ENCODE assay signal across 8 cellular contexts in genomic region chr17:49191917-49192741, GRCh38. TPM values are rescaled to one million over a fixed set of nuclear protein-coding genes. Genes with fewer than 3 reads are reported as not detected.
DNase-seq lines count a peak whose midpoint lies in the region; ATAC-seq, FAIRE-seq and TF ChIP-seq lines count a peak whose summit lies in the region.

No MANE protein-coding gene starts in this region.

- TF ChIP-seq CTCF in AG09319 (IDR thresholded peaks at IDR 0.05; ENCODE audit: low read depth, low read length) (peak; percentile 23), keratinocyte (optimal IDR thresholded peaks at IDR 0.05 in 1 of 3, IDR thresholded peaks at IDR 0.05 in 1 of 3, conservative IDR thresholded peaks at IDR 0.05 in 1 of 3; ENCODE audit: extremely low read depth in 1 of 3, insufficient read depth in 2 of 3, low read length in 3 of 3) (peak in 2 of 3 experiments; percentile 62 to 64)

- no peaks in the 10 kb centered on the region for H3K9me1 ChIP-seq in keratinocyte (ENCODE audit: control insufficient read depth, extremely low read depth, insufficient read depth, low read length)

- no peaks in the 10 kb centered on the region for H3K79me2 ChIP-seq in keratinocyte (ENCODE audit: control insufficient read depth, insufficient read depth, low read length)

- H3K27ac ChIP-seq in keratinocyte (ENCODE audit: control insufficient read depth, insufficient read depth, low read length): peak overlapping the region; percentile 89

- H3K9ac ChIP-seq in keratinocyte (ENCODE audit: control insufficient read depth, extremely low read depth, insufficient read depth, low read length): peak overlapping the region; percentile 90

- no peaks in the 10 kb centered on the region for H3K36me3 ChIP-seq in keratinocyte (ENCODE audit: control insufficient read depth in 2 of 2, extremely low read depth in 1 of 2, insufficient read depth in 2 of 2, low read length in 2 of 2)

- H3K4me2 ChIP-seq in keratinocyte (ENCODE audit: control insufficient read depth, extremely low read depth, insufficient read depth, low read depth, low read length): peak overlapping the region; percentile 74

- FAIRE-seq in keratinocyte (lab: Jason Lieb, UNC): no peak

- H3K4me1 ChIP-seq in keratinocyte (ENCODE audit: control insufficient read depth, extremely low read depth, insufficient read depth, low read length): peaks cover 13% of the 10 kb centered on the region

- H3K9me3 ChIP-seq in keratinocyte (ENCODE audit: control insufficient read depth, low read depth, low read length): no peaks in the 10 kb centered on the region

- H3K27me3 ChIP-seq in keratinocyte (ENCODE audit: control insufficient read depth, extremely low read depth, insufficient read depth, low read length): no peaks in the 10 kb centered on the region

- ATAC-seq in HG03280 (IDR thresholded peaks at IDR 0.05; ENCODE audit: unreplicated experiment): peak; percentile 42

- TF ChIP-seq POLR2A in GM18951 (IDR thresholded peaks at IDR 0.05; ENCODE audit: extremely low read depth, insufficient read depth, insufficient read length): peak; percentile 49

- peak overlapping the region; percentile 47 to 91 (median 76) for H3K4me3 ChIP-seq in keratinocyte (ENCODE audit: control insufficient read depth in 2 of 3, extremely low read depth in 1 of 3, insufficient read depth in 2 of 3, low read depth in 1 of 3, low read length in 3 of 3)

- in situ Hi-C loops in GM18951 (cut with MboI; ENCODE audit: low sequenced_read_pairs, unreplicated experiment): no loop called here

- dilution Hi-C loops in keratinocyte (cut with MboI; ENCODE audit: extremely low pct_ligation_motif_present, low sequenced_read_pairs): no loop called here

- H2AFZ ChIP-seq in keratinocyte (ENCODE audit: control insufficient read depth, low read length): peak overlapping the region; percentile 96

- DNase-seq in AG09319 (ENCODE audit: extremely low read depth, low read depth): peak; percentile 62
- peak; percentile 90 for DNase-seq in NCI-H345 (lab: John Stamatoyannopoulos, UW)
- peak; percentile 80 to 98 (median 90) for DNase-seq in activated CD4-positive, CD25-positive, alpha-beta regulatory T cell (lab: John Stamatoyannopoulos, UW)
- peak; percentile 90 for DNase-seq in central memory CD4-positive, alpha-beta T cell
- peak; percentile 70 for DNase-seq in keratinocyte (ENCODE audit: low read depth, low spot score)
- DNase-seq in stimulated activated CD4-positive, alpha-beta T cell treated with anti-CD3 and anti-CD28 coated beads, Interleukin-15, amount 100 ng/mL, for 1 hour (ENCODE audit: low read depth in 1 of 2, low spot score in 1 of 2): peak; percentile 91 to 93

- no peaks in the 10 kb centered on the region for H4K20me1 ChIP-seq in keratinocyte (ENCODE audit: control insufficient read depth, extremely low read depth, insufficient read depth, low read length)

RNA-seq across cellular contexts. Expression of gene GNGT2, which starts 18.2 kb away (rescaled TPM):
- polyA plus RNA-seq in keratinocyte: not detected in 3 replicates
- not detected for polyA plus RNA-seq in keratinocyte (2011; ENCODE audit: low read depth)
- not detected in 2 replicates for polyA plus RNA-seq in keratinocyte (2011; cell fraction: cytosol; rRNA removed)
- not detected in 2 replicates for polyA plus RNA-seq in keratinocyte (2011; cell fraction: nucleus; rRNA removed)
- polyA plus RNA-seq in keratinocyte (2012; ENCODE audit: low replicate concordance): not detected in 2 replicates
- not detected in 3 replicates for polyA minus RNA-seq in keratinocyte
- not detected for polyA minus RNA-seq in keratinocyte (2011; cell fraction: cytosol; rRNA and poly(A)+ RNA removed)
- polyA minus RNA-seq in keratinocyte (2011; cell fraction: nucleus; rRNA and poly(A)+ RNA removed): not detected in 2 replicates

RNA-seq across cellular contexts. Expression of gene ABI3, which starts 18.4 kb away (rescaled TPM):
- 0.03 TPM in 1 of 3 replicates, not detected in the others for polyA plus RNA-seq in keratinocyte
- polyA plus RNA-seq in keratinocyte (2011; ENCODE audit: low read depth): not detected
- polyA plus RNA-seq in keratinocyte (2011; cell fraction: cytosol; rRNA removed): not detected in 2 replicates
- not detected in 2 replicates for polyA plus RNA-seq in keratinocyte (2011; cell fraction: nucleus; rRNA removed)
- polyA plus RNA-seq in keratinocyte (2012; ENCODE audit: low replicate concordance): not detected in 2 replicates
- not detected in 3 replicates for polyA minus RNA-seq in keratinocyte
- polyA minus RNA-seq in keratinocyte (2011; cell fraction: cytosol; rRNA and poly(A)+ RNA removed): not detected
- not detected in 2 replicates for polyA minus RNA-seq in keratinocyte (2011; cell fraction: nucleus; rRNA and poly(A)+ RNA removed)

RNA-seq across cellular contexts. Expression of gene PHOSPHO1, which starts 38.5 kb away (rescaled TPM):
- 0.04 to 0.13 TPM (median 0.07 TPM) in 3 replicates for polyA plus RNA-seq in keratinocyte
- not detected for polyA plus RNA-seq in keratinocyte (2011; ENCODE audit: low read depth)
- 0.04 and 0.08 TPM in 2 replicates for polyA plus RNA-seq in keratinocyte (2011; cell fraction: cytosol; rRNA removed)
- 0.06 and 0.09 TPM in 2 replicates for polyA plus RNA-seq in keratinocyte (2011; cell fraction: nucleus; rRNA removed)
- polyA plus RNA-seq in keratinocyte (2012; ENCODE audit: low replicate concordance): 0.15 TPM in 1 of 2 replicates, not detected in the other
- polyA minus RNA-seq in keratinocyte: 0.13 TPM in 1 of 3 replicates, not detected in the others
- not detected for polyA minus RNA-seq in keratinocyte (2011; cell fraction: cytosol; rRNA and poly(A)+ RNA removed)
- polyA minus RNA-seq in keratinocyte (2011; cell fraction: nucleus; rRNA and poly(A)+ RNA removed): not detected in 2 replicates

RNA-seq across cellular contexts. Expression of gene B4GALNT2, which starts 59.6 kb away (rescaled TPM):
- 0.01 to 0.32 TPM (median 0.08 TPM) in 3 replicates for polyA plus RNA-seq in keratinocyte
- 0.34 TPM for polyA plus RNA-seq in keratinocyte (2011; ENCODE audit: low read depth)
- 0.10 and 0.12 TPM in 2 replicates for polyA plus RNA-seq in keratinocyte (2011; cell fraction: cytosol; rRNA removed)
- 0.34 and 0.53 TPM in 2 replicates for polyA plus RNA-seq in keratinocyte (2011; cell fraction: nucleus; rRNA removed)
- polyA plus RNA-seq in keratinocyte (2012; ENCODE audit: low replicate concordance): 0.06 and 0.17 TPM in 2 replicates
- polyA minus RNA-seq in keratinocyte: 0.06 to 0.52 TPM (median 0.26 TPM) in 3 replicates
- not detected for polyA minus RNA-seq in keratinocyte (2011; cell fraction: cytosol; rRNA and poly(A)+ RNA removed)
- 0.11 and 0.16 TPM in 2 replicates for polyA minus RNA-seq in keratinocyte (2011; cell fraction: nucleus; rRNA and poly(A)+ RNA removed)

Comparison
In these comparisons a context has a peak if more than half of its experiments do, and no peak if none do; other contexts are left out.
1. Peak in every context shown above with its lines: DNase-seq, ATAC-seq, H3K4me3 ChIP-seq and H3K27ac ChIP-seq.